16 cellular contexts compared by ENCODE assay signal in the genomic region with DNA sequence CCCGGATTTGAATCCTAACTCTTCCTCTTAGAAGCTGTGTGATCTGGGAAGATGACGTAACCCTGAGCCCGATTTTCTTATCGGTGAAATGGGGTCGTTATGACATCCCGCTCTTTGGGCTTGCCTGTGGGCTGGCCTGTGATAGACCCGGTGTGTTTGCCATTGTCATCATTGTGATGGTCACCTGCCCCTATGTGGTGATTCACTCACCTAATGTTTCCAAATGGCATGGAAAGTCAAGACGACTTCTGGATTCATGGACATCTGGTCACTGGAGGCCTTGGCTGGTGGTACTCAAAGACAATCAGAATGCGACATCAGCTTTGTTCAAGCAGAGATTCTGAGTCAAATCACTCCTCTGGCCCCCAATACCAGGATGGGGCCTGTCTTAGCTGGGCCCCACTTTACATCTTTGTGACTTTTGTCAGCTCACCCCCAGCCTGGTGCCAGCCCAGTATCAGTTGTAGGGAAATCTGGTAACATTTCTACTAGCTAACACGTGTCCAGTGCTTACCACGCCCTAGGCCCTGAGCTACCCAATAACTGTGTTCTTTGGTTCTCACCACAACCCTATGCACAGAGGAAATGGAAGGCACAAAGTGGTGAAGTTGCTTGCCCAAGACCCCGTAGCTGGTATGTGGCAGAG. TPM values are rescaled to one million over a fixed set of nuclear protein-coding genes. Genes with fewer than 3 reads are reported as not detected.
A peak's percentile ranks its signal among the peaks of the same experiment; 100 is the strongest.
DNase-seq lines count a peak whose midpoint lies in the region; ATAC-seq and TF ChIP-seq lines count a peak whose summit lies in the region.
"Had no signal": no experiment of that assay in that cellular context is flagged by ENCODE, and none has a peak within 500 bp of the region (broad histone marks: within the 10 kb centered on the region; RNA-seq: fewer than 3 reads in every experiment).

No MANE protein-coding gene starts in this region.

- H3K36me3 ChIP-seq in CD4-positive, CD25-positive, alpha-beta regulatory T cell (ENCODE audit: control insufficient read depth, insufficient read depth, low read length), result peaks cover 43% of the 10 kb centered on the region
- peaks cover 63% of the 10 kb centered on the region for H3K36me3 ChIP-seq in endodermal cell (ENCODE audit: control insufficient read depth, insufficient read depth, low read length)
- peaks cover 6 to 56% of the 10 kb centered on the region in 2 donors for H3K36me3 ChIP-seq in psoas muscle (ENCODE audit: insufficient read depth in 1 of 2, low read depth in 1 of 2)

- no peaks in the 10 kb centered on the region for H3K27me3 ChIP-seq in CD4-positive, CD25-positive, alpha-beta regulatory T cell (ENCODE audit: control insufficient read depth, insufficient read depth, low read length)
- H3K27me3 ChIP-seq in endodermal cell (ENCODE audit: control insufficient read depth, insufficient read depth, low read length, poor library complexity, severe bottlenecking) (no peaks in the 10 kb centered on the region), psoas muscle (ENCODE audit: insufficient read depth in 3 of 3, low read length in 2 of 3) (no peaks in the 10 kb centered on the region)

- H3K4me1 ChIP-seq in CD4-positive, CD25-positive, alpha-beta regulatory T cell (ENCODE audit: control insufficient read depth, insufficient read depth, low read length, poor library complexity, severe bottlenecking), result peaks cover 42% of the 10 kb centered on the region
- H3K4me1 ChIP-seq in endodermal cell (ENCODE audit: control insufficient read depth, insufficient read depth, low read length), result peaks cover 4% of the 10 kb centered on the region
- H3K4me1 ChIP-seq in psoas muscle, result peaks cover 27% of the 10 kb centered on the region

- no peaks in the 10 kb centered on the region for H3K27me3 Mint-ChIP-seq in CD4-positive, CD25-positive, alpha-beta regulatory T cell
- H3K27me3 Mint-ChIP-seq in HFFc6 (ENCODE audit: insufficient read depth) (peaks cover 3% of the 10 kb centered on the region; the same call in 1 of the 2 replicates), endodermal cell (ENCODE audit: insufficient read depth) (no peaks in the 10 kb centered on the region)
- H3K27me3 Mint-ChIP-seq: activated CD4-positive, alpha-beta T cell treated with anti-CD3 and anti-CD28 coated beads for 36 hours had no signal

- no peaks in the 10 kb centered on the region for H3K9me3 ChIP-seq in CD4-positive, CD25-positive, alpha-beta regulatory T cell (ENCODE audit: control insufficient read depth in 2 of 2, low read length in 2 of 2)
- H3K9me3 ChIP-seq in endodermal cell (ENCODE audit: control insufficient read depth, low read length), result peaks cover 8% of the 10 kb centered on the region
- no peaks in the 10 kb centered on the region for H3K9me3 ChIP-seq in psoas muscle

- no peak for DNase-seq in CD4-positive, CD25-positive, alpha-beta regulatory T cell
- DNase-seq in HFFc6, result no peak
- DNase-seq in endodermal cell, result peak; percentile 26
- DNase-seq in psoas muscle, result no peak
- DNase-seq in substantia nigra (lab: John Stamatoyannopoulos, UW), result no peak
- DNase-seq in G401 (ENCODE audit: low spot score), result no peak
- no peak for DNase-seq in kidney glomerular epithelial cell (lab: John Stamatoyannopoulos, UW)
- no peak for DNase-seq in foreskin fibroblast
- DNase-seq: activated CD4-positive, alpha-beta T cell treated with anti-CD3 and anti-CD28 coated beads for 36 hours; activated gamma-delta T cell treated with Interleukin-2 at 50 U/mL for 16 hours; C1 segment of cervical spinal cord; caudate nucleus; HCEC 1CT; hippocampal formation; MV-4-11; SW 1271 had no signal

- H3K4me3 ChIP-seq in CD4-positive, CD25-positive, alpha-beta regulatory T cell (ENCODE audit: low read depth, low read length), result no peak overlapping the region
- H3K4me3 ChIP-seq in endodermal cell (ENCODE audit: low read length) (no peak overlapping the region), psoas muscle (no peak overlapping the region), foreskin fibroblast (ENCODE audit: low read depth in 1 of 2, low read length in 2 of 2) (no peak overlapping the region)

- TF ChIP-seq CTCF in HFFc6 (IDR thresholded peaks at IDR 0.05) (no peak), endodermal cell (conservative IDR thresholded peaks at IDR 0.05) (no peak), psoas muscle (IDR thresholded peaks at IDR 0.05) (no peak), foreskin fibroblast (IDR thresholded peaks at IDR 0.05; ENCODE audit: low read depth, low read length) (no peak)

- in situ Hi-C loops in G401 (cut with HindIII; ENCODE audit: low sequenced_read_pairs), result no loop called here

- intact Hi-C loops in psoas muscle (cut with DNase I), result loop anchor here in 1 of 2 donors (5.0 kb wide), 1 partner anchor 50 kb away; the partner anchor contains the start of genes LSM3 and XPC

- peak overlapping the region; percentile 66 to 100 (median 90) for H3K4me3 Mint-ChIP-seq in CD4-positive, CD25-positive, alpha-beta regulatory T cell
- H3K4me3 Mint-ChIP-seq in HFFc6 (peak overlapping the region; percentile 100), endodermal cell (no peak overlapping the region)

- H3K9ac ChIP-seq in endodermal cell (ENCODE audit: extremely low read depth, low read length, poor library complexity, severe bottlenecking), result no peak overlapping the region

- peaks cover 41% of the 10 kb centered on the region for H3K36me3 Mint-ChIP-seq in CD4-positive, CD25-positive, alpha-beta regulatory T cell
- H3K36me3 Mint-ChIP-seq in HFFc6 (ENCODE audit: low read depth) (peaks cover 50% of the 10 kb centered on the region), endodermal cell (ENCODE audit: low read depth) (peaks cover 54% of the 10 kb centered on the region)

- H3K9me3 Mint-ChIP-seq in CD4-positive, CD25-positive, alpha-beta regulatory T cell, result no peaks in the 10 kb centered on the region
- H3K9me3 Mint-ChIP-seq in HFFc6, result no peaks in the 10 kb centered on the region
- no peaks in the 10 kb centered on the region for H3K9me3 Mint-ChIP-seq in endodermal cell

- ATAC-seq in CD4-positive, CD25-positive, alpha-beta regulatory T cell (ENCODE audit: low read depth in 2 of 2), result no peak
- no peak for ATAC-seq in psoas muscle
- ATAC-seq: activated CD4-positive, alpha-beta T cell treated with anti-CD3 and anti-CD28 coated beads for 36 hours had no signal

- peaks cover 12 to 48% (median 32%) of the 10 kb centered on the region in 4 donors for H3K4me1 Mint-ChIP-seq in CD4-positive, CD25-positive, alpha-beta regulatory T cell
- H3K4me1 Mint-ChIP-seq in HFFc6 (ENCODE audit: low read depth) (peaks cover 37% of the 10 kb centered on the region), endodermal cell (peaks cover 19% of the 10 kb centered on the region)

- no peak overlapping the region for H3K27ac ChIP-seq in CD4-positive, CD25-positive, alpha-beta regulatory T cell (ENCODE audit: insufficient read depth, low read length, poor library complexity, severe bottlenecking)
- H3K27ac ChIP-seq in endodermal cell (ENCODE audit: low read depth, low read length), result no peak overlapping the region
- H3K27ac ChIP-seq in psoas muscle, result peak overlapping the region; percentile 27
- H3K27ac ChIP-seq in substantia nigra (ENCODE audit: low read depth, low read length, poor library complexity, severe bottlenecking), result no peak overlapping the region

- peak overlapping the region in 1 of 3 donors; percentile 83 for H3K27ac Mint-ChIP-seq in CD4-positive, CD25-positive, alpha-beta regulatory T cell
- H3K27ac Mint-ChIP-seq in HFFc6, result no peak overlapping the region
- no peak overlapping the region for H3K27ac Mint-ChIP-seq in endodermal cell

- WGBS in endodermal cell (ENCODE audit: insufficient coverage in 1 of 2, insufficient read length in 1 of 2), 2 experiments, result 94 to 99% methylated on average over 12 of the region's 12 CpGs
- 88 to 90% (median 89%) methylated on average over 12 of the region's 12 CpGs for WGBS in psoas muscle, 3 donors

RNA-seq across cellular contexts. Expression of gene TMEM43, which starts 2.8 kb away (rescaled TPM):
- 50.2 TPM for total RNA-seq in CD4-positive, CD25-positive, alpha-beta regulatory T cell
- 10 to 100 TPM; 73.7 to 81.0 (median 76.3) TPM for polyA plus RNA-seq in CD4-positive, CD25-positive, alpha-beta regulatory T cell
- total RNA-seq in HFFc6 (2021; fragmentation: NEBNext Ultra II Directional; extraction: Animal tissue kit (Norgen Biotek cat#: 25700)), result 10 to 100 TPM; 73.3 to 90.8 (median 80.7) TPM
- total RNA-seq in endodermal cell, result 10 to 100 TPM; 28.9 to 39.3 TPM
- 45.4 TPM for polyA plus RNA-seq in endodermal cell (2013, experiment 1 of 2)
- polyA plus RNA-seq in endodermal cell (2013, experiment 2 of 2), result 44.9 TPM
- 100 to 1,000 TPM in 1 of 4 donors, 10 to 100 TPM in 3; 28.2 to 107 (median 34.2) TPM for total RNA-seq in psoas muscle
- polyA plus RNA-seq in psoas muscle, result 10 to 100 TPM; 41.5 to 79.0 (median 48.5) TPM
- total RNA-seq in G401 (2014; rRNA removed; shearing (Covaris generic)), result 38.6 and 52.1 TPM in 2 replicates

RNA-seq across cellular contexts. Expression of gene CHCHD4, which starts 3.0 kb away (rescaled TPM):
- 3.6 TPM for total RNA-seq in CD4-positive, CD25-positive, alpha-beta regulatory T cell
- polyA plus RNA-seq in CD4-positive, CD25-positive, alpha-beta regulatory T cell, result 10 to 100 TPM; 10.3 to 21.1 (median 16.5) TPM
- total RNA-seq in HFFc6 (2021; fragmentation: NEBNext Ultra II Directional; extraction: Animal tissue kit (Norgen Biotek cat#: 25700)), result 10 to 100 TPM in 3 of 6 experiments, 1 to 10 TPM in 3; 9.4 to 12.0 (median 10.1) TPM
- 10 to 100 TPM; 16.2 to 20.5 TPM for total RNA-seq in endodermal cell
- 16.4 TPM for polyA plus RNA-seq in endodermal cell (2013, experiment 1 of 2)
- 14.7 TPM for polyA plus RNA-seq in endodermal cell (2013, experiment 2 of 2)
- total RNA-seq in psoas muscle, result 10 to 100 TPM; 18.5 to 26.8 (median 19.5) TPM
- polyA plus RNA-seq in psoas muscle, result 10 to 100 TPM; 29.5 to 55.4 (median 38.0) TPM
- total RNA-seq in G401 (2014; rRNA removed; shearing (Covaris generic)), result 15.5 and 26.1 TPM in 2 replicates

RNA-seq across cellular contexts. Expression of gene XPC, which starts 50.8 kb away (rescaled TPM):
- 75.5 TPM for total RNA-seq in CD4-positive, CD25-positive, alpha-beta regulatory T cell
- 10 to 100 TPM; 31.3 to 42.7 (median 36.9) TPM for polyA plus RNA-seq in CD4-positive, CD25-positive, alpha-beta regulatory T cell
- 10 to 100 TPM; 38.7 to 40.3 (median 39.5) TPM for total RNA-seq in HFFc6 (2021; fragmentation: NEBNext Ultra II Directional; extraction: Animal tissue kit (Norgen Biotek cat#: 25700))
- total RNA-seq in endodermal cell (10 to 100 TPM; 33.0 to 40.0 TPM), psoas muscle (10 to 100 TPM; 15.1 to 19.5 (median 16.8) TPM)
- 37.6 TPM for polyA plus RNA-seq in endodermal cell (2013, experiment 1 of 2)
- polyA plus RNA-seq in endodermal cell (2013, experiment 2 of 2), result 34.9 TPM
- polyA plus RNA-seq in psoas muscle, result 1 to 10 TPM; 5.3 to 8.4 (median 6.2) TPM
- total RNA-seq in G401 (2014; rRNA removed; shearing (Covaris generic)), result 41.6 and 52.2 TPM in 2 replicates

RNA-seq across cellular contexts. Expression of gene LSM3, which starts 51.0 kb away (rescaled TPM):
- total RNA-seq in CD4-positive, CD25-positive, alpha-beta regulatory T cell, result 6.6 TPM
- 10 to 100 TPM; 19.1 to 25.7 (median 22.9) TPM for polyA plus RNA-seq in CD4-positive, CD25-positive, alpha-beta regulatory T cell
- total RNA-seq in HFFc6 (2021; fragmentation: NEBNext Ultra II Directional; extraction: Animal tissue kit (Norgen Biotek cat#: 25700)), result 10 to 100 TPM; 15.5 to 21.1 (median 18.7) TPM
- total RNA-seq in endodermal cell, result 10 to 100 TPM; 18.1 to 19.7 TPM
- polyA plus RNA-seq in endodermal cell (2013, experiment 1 of 2), result 21.2 TPM
- 21.9 TPM for polyA plus RNA-seq in endodermal cell (2013, experiment 2 of 2)
- 10 to 100 TPM; 11.1 to 14.9 (median 13.2) TPM for total RNA-seq in psoas muscle
- polyA plus RNA-seq in psoas muscle, result 10 to 100 TPM; 13.9 to 20.2 (median 17.7) TPM
- 25.2 and 33.1 TPM in 2 replicates for total RNA-seq in G401 (2014; rRNA removed; shearing (Covaris generic))
